20 cellular contexts compared by ENCODE assay signal in the genomic region with DNA sequence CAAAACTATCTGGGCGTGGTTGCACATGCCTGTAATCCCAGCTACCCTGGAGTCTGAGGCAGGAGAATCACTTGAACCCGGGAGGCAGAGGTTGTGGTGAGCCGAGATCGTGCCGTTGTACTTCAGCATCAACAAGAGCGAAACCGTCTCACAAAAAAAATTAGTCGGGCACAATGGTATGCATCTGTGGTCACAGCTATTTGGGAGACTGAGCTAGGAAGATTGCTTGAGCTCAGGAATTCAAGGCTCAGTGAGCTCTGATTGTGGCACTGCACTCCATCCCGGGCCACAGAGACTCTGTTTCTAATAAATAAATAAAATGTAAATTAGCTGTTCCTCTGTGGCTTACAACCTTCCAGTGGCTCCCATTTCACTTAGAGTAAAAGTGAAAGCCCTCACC. TPM values are rescaled to one million over a fixed set of nuclear protein-coding genes. Genes with fewer than 3 reads are reported as not detected.
DNase-seq lines count a peak whose midpoint lies in the region; TF ChIP-seq lines count a peak whose summit lies in the region.
"Had no signal": no experiment of that assay in that cellular context is flagged by ENCODE, and none has a peak within 500 bp of the region (broad histone marks: within the 10 kb centered on the region; RNA-seq: fewer than 3 reads in every experiment).

No MANE protein-coding gene starts in this region.

- CTCF ChIA-PET in AG04450 (lab: Charles Lee): interaction anchor here (1.3 to 1.4 kb wide), 2 partner anchors 26 to 74 kb away, joined by 4 to 9 read pairs; no protein-coding TSS in a partner anchor

- DNase-seq in AG04450 (ENCODE audit: low read depth, low spot score) (no peak), H4 (ENCODE audit: low spot score) (peak; percentile 33), amniotic stem cell (lab: John Stamatoyannopoulos, UW) (peak; percentile 8), kidney tubule cell (ENCODE audit: low spot score) (peak; percentile 70), iPS-NIHi11 (ENCODE audit: low spot score) (no peak), NCI-H1694 treated with DMSO at 0.1 percent for 48 hours (lab: John Stamatoyannopoulos, UW) (no peak), Ammon's horn (ENCODE audit: low spot score) (no peak)
- no peak for DNase-seq in stimulated activated CD4-positive, alpha-beta T cell treated with anti-CD3 and anti-CD28 coated beads, Interleukin-1b, Interleukin-23, amount 100 ng/mL, for 48 hours
- DNase-seq: central memory CD4-positive, alpha-beta T cell; effector memory CD4-positive, alpha-beta T cell; H9; hypothalamus; midbrain; NCI-H146; NCI-H2227 treated with DMSO at 0.1 percent for 48 hours; Peyer's patch; stimulated activated naive CD8-positive, alpha-beta T cell treated with anti-CD3 and anti-CD28 coated beads, Interleukin-15, amount 100 ng/mL, for 72 hours had no signal

- no peaks in the 10 kb centered on the region for H3K27me3 ChIP-seq in AG04450 (ENCODE audit: control insufficient read depth, insufficient read depth, low read length)
- H3K27me3 ChIP-seq: Peyer's patch, right atrium auricular region had no signal

- POLR2A ChIA-PET in AG04450 (lab: Yijun Ruan, JAX): no interaction called here

- peak overlapping the region; percentile 57 for H3K27ac ChIP-seq in AG04450 (ENCODE audit: low read depth, low read length)
- H3K27ac ChIP-seq: A549, Peyer's patch, right atrium auricular region, VCaP had no signal

- no peak overlapping the region for H3K4me3 ChIP-seq in AG04450 (ENCODE audit: low read depth, low read length)
- H3K4me3 ChIP-seq: A549, Peyer's patch, right atrium auricular region had no signal

- no peak for TF ChIP-seq CTCF in AG04450 (IDR thresholded peaks at IDR 0.05; ENCODE audit: low read depth, low read length)

- no peaks in the 10 kb centered on the region for H3K9me3 ChIP-seq in AG04450 (ENCODE audit: control insufficient read depth, insufficient read depth, low read length)
- H3K9me3 ChIP-seq: A549, Peyer's patch, right atrium auricular region had no signal

RNA-seq across cellular contexts. Expression of gene RCOR1, which starts 28.0 kb away (rescaled TPM):
- 14.4 and 16.7 TPM in 2 replicates for polyA plus RNA-seq in AG04450 (2011; rRNA removed)
- polyA minus RNA-seq in AG04450 (2011; rRNA and poly(A)+ RNA removed): 17.5 and 19.9 TPM in 2 replicates
- total RNA-seq in H4 (2014; rRNA removed; shearing (Covaris generic)): 8.7 and 32.9 TPM in 2 replicates

Comparison
In these comparisons a context has a peak if more than half of its experiments do, and no peak if none do; other contexts are left out.
1. DNase-seq: peak in H4 (single experiment), amniotic stem cell (single experiment) and kidney tubule cell (single experiment); none in AG04450 (single experiment), iPS-NIHi11 (single experiment), NCI-H1694 treated with DMSO at 0.1 percent for 48 hours (single experiment), Ammon's horn (single experiment) and stimulated activated CD4-positive, alpha-beta T cell treated with anti-CD3 and anti-CD28 coated beads, Interleukin-1b, Interleukin-23, amount 100 ng/mL, for 48 hours (single experiment).